10 cellular contexts compared by ENCODE assay signal in genomic region chr3:48585411-48585810, GRCh38. TPM values are rescaled to one million over a fixed set of nuclear protein-coding genes. Genes with fewer than 3 reads are reported as not detected.
"Had no signal": no experiment of that assay in that cellular context is flagged by ENCODE, and none has a peak within 500 bp of the region (broad histone marks: within the 10 kb centered on the region; RNA-seq: fewer than 3 reads in every experiment).

No MANE protein-coding gene starts in this region.

- H3K4me1 Mint-ChIP-seq: IgD-negative memory B cell had no signal

- H3K27ac ChIP-seq: HL-60 had no signal

- FAIRE-seq: HepG2, HTR-8/SVneo, K562 had no signal

- H3K27ac Mint-ChIP-seq: IgD-negative memory B cell had no signal

- DNase-seq: IMR-90, KBM-7, KG1 had no signal

- H3K36me3 Mint-ChIP-seq: IgD-negative memory B cell had no signal

- ATAC-seq: HepG2, K562 had no signal

- H3K4me3 Mint-ChIP-seq: IgD-negative memory B cell had no signal

- H3K4me3 ChIP-seq: K562 had no signal

RNA-seq across cellular contexts. Expression of gene COL7A1, which starts 9.7 kb away (rescaled TPM):
- polyA plus RNA-seq: IgD-negative memory B cell had no signal

RNA-seq across cellular contexts. Expression of gene UCN2, which starts 21.8 kb away (rescaled TPM):
- total RNA-seq: HT-29 had no signal
- polyA plus RNA-seq: IgD-negative memory B cell had no signal

RNA-seq across cellular contexts. Expression of gene TMEM89, which starts 36.2 kb away (rescaled TPM):
- total RNA-seq: HT-29, HT1080, IMR-90, K562 had no signal
- polyA plus RNA-seq: IgD-negative memory B cell, K562 had no signal
